ENCODE assay signal across 9 cellular contexts in the genomic region with DNA sequence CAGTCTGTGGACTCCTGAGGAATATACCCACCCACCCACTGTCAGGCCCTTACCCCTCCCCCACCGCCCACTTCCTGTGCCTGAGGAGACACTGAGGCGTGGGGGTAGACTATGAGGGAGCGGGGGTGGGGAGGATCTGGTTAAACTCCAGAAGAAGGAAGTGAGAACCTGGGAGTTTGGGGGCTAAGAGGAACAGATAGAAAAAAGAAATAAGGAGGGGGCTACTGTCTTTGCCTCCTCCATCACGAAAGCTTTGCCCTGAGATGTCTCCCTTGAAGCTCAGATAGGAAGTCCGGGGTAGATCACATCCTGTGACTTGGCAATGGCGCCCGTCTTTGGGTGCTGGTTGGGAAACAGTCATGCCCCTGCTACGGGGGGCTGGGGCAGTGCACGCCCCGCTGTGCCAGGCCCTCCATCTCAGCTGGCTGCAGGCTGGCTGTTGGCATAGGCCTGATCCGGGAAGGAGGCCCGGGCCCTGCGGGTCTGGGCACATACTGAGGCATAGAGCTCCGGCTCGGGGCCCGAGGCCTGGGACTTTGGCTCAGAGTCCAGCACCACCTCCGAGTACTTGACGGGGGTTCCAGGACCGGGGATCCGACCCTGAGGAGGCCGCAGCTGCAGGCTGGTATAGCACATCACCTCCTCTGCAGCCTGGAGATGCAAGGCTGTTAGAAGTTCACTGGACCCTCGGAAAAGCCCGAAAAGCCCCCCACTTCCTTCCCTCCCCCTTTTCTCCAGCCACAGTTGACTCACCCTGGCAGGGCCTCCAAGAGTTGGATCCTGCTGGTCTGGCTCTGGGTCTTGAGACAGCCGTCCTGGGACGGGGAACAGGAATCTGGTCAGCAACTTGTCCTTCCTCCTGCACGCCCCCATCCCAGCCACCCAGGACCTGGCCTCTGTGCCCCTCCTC. TPM values are rescaled to one million over a fixed set of nuclear protein-coding genes. Genes with fewer than 3 reads are reported as not detected.
DNase-seq lines count a peak whose midpoint lies in the region; ATAC-seq and TF ChIP-seq lines count a peak whose summit lies in the region.
"Had no signal": no experiment of that assay in that cellular context is flagged by ENCODE, and none has a peak within 500 bp of the region (broad histone marks: within the 10 kb centered on the region; RNA-seq: fewer than 3 reads in every experiment).

No MANE protein-coding gene starts in this region.

- H3K27me3 Mint-ChIP-seq in activated CD8-positive, alpha-beta T cell treated with anti-CD3 and anti-CD28 coated beads for 36 hours, result no peaks in the 10 kb centered on the region
- peaks cover 10 to 18% (median 10%) of the 10 kb centered on the region in 3 donors for H3K27me3 Mint-ChIP-seq in immature natural killer cell (ENCODE audit: low read depth in 3 of 3)

- peaks cover 25% of the 10 kb centered on the region for H3K36me3 Mint-ChIP-seq in activated CD8-positive, alpha-beta T cell treated with anti-CD3 and anti-CD28 coated beads for 36 hours (ENCODE audit: low read depth)
- no peaks in the 10 kb centered on the region for H3K36me3 Mint-ChIP-seq in immature natural killer cell

- ATAC-seq in activated CD8-positive, alpha-beta T cell treated with anti-CD3 and anti-CD28 coated beads for 36 hours, result peak; percentile 7
- no peak for ATAC-seq in thoracic aorta (ENCODE audit: insufficient number of reproducible peaks, low FRiP score, low read depth)
- ATAC-seq in GM21529 (IDR thresholded peaks at IDR 0.05; ENCODE audit: unreplicated experiment), result no peak
- ATAC-seq in GM21423 (IDR thresholded peaks at IDR 0.05; ENCODE audit: unreplicated experiment), result no peak
- ATAC-seq: Panc1 had no signal

- H3K4me3 Mint-ChIP-seq in activated CD8-positive, alpha-beta T cell treated with anti-CD3 and anti-CD28 coated beads for 36 hours, result peak overlapping the region; percentile 85
- H3K4me3 Mint-ChIP-seq in immature natural killer cell, result peak overlapping the region in 3 of 5 donors; percentile 25 to 41 (median 30)

- WGBS in tibial nerve, 2 donors, result 69 to 82% methylated on average over 19 to 26 of the region's 26 CpGs

- no peak for TF ChIP-seq EP300 in tibial nerve (IDR thresholded peaks at IDR 0.05)

- no peaks in the 10 kb centered on the region for H3K9me3 ChIP-seq in thoracic aorta
- H3K9me3 ChIP-seq in tibial nerve, result no peaks in the 10 kb centered on the region
- H3K9me3 ChIP-seq: neutrophil had no signal

- peak overlapping the region; percentile 96 for H3K27ac Mint-ChIP-seq in activated CD8-positive, alpha-beta T cell treated with anti-CD3 and anti-CD28 coated beads for 36 hours
- peak overlapping the region in 4 of 6 donors; percentile 60 to 79 (median 72) for H3K27ac Mint-ChIP-seq in immature natural killer cell

- peaks cover 24 to 68% of the 10 kb centered on the region in 2 donors for H3K4me1 ChIP-seq in thoracic aorta (ENCODE audit: control insufficient read depth in 1 of 2, low read depth in 2 of 2)
- H3K4me1 ChIP-seq in tibial nerve, result peaks cover 0 to 16% (median 6%) of the 10 kb centered on the region in 4 donors

- DNase-seq in LHCN-M2 (ENCODE audit: low read depth) (peak; percentile 38), immature natural killer cell (no peak), thoracic aorta (ENCODE audit: low spot score) (peak; percentile 46), tibial nerve (ENCODE audit: low spot score in 2 of 2) (no peak)
- peak; percentile 66 for DNase-seq in activated CD8-positive, alpha-beta T cell treated with anti-CD3 and anti-CD28 coated beads for 36 hours

- POLR2A ChIA-PET in activated CD8-positive, alpha-beta T cell treated with anti-CD3 and anti-CD28 coated beads for 36 hours (lab: Charles Lee), result interaction anchor here (1.2 to 6.4 kb wide), 6 partner anchors 7 to 81 kb away, joined by 3 to 64 read pairs (median 4); a partner anchor contains a TSS

- peaks cover 43% of the 10 kb centered on the region for H3K4me1 Mint-ChIP-seq in activated CD8-positive, alpha-beta T cell treated with anti-CD3 and anti-CD28 coated beads for 36 hours (ENCODE audit: low read depth)
- H3K4me1 Mint-ChIP-seq in immature natural killer cell, result peaks cover 47 to 57% of the 10 kb centered on the region in 2 donors

- H3K9me3 Mint-ChIP-seq in activated CD8-positive, alpha-beta T cell treated with anti-CD3 and anti-CD28 coated beads for 36 hours, result no peaks in the 10 kb centered on the region
- no peaks in the 10 kb centered on the region for H3K9me3 Mint-ChIP-seq in immature natural killer cell

- H3K36me3 ChIP-seq in thoracic aorta, result no peaks in the 10 kb centered on the region
- no peaks in the 10 kb centered on the region for H3K36me3 ChIP-seq in tibial nerve
- H3K36me3 ChIP-seq: neutrophil had no signal

- no peak for TF ChIP-seq POLR2A in tibial nerve (IDR thresholded peaks at IDR 0.05)

- H3K27ac ChIP-seq in thoracic aorta (peak overlapping the region; percentile 89 to 96), tibial nerve (peak overlapping the region in 1 of 4 donors; percentile 63)
- H3K27ac ChIP-seq: neutrophil had no signal

- CTCF ChIA-PET in activated CD8-positive, alpha-beta T cell treated with anti-CD3 and anti-CD28 coated beads for 36 hours (lab: Charles Lee), result interaction anchor here (1.0 to 7.7 kb wide), 10 partner anchors 9 to 81 kb away, joined by 3 to 98 read pairs (median 24); a partner anchor contains a TSS

- H3K4me3 ChIP-seq in thoracic aorta (peak overlapping the region; percentile 56), tibial nerve (peak overlapping the region in 1 of 4 donors; percentile 45)

- no peak for TF ChIP-seq CTCF in activated CD8-positive, alpha-beta T cell treated with anti-CD3 and anti-CD28 coated beads for 36 hours (IDR thresholded peaks at IDR 0.05)
- TF ChIP-seq CTCF in thoracic aorta (IDR thresholded peaks at IDR 0.05) (no peak), tibial nerve (IDR thresholded peaks at IDR 0.05) (no peak)

- H3K27me3 ChIP-seq in thoracic aorta (replicated peaks; ENCODE audit: insufficient read depth) (no peaks in the 10 kb centered on the region), tibial nerve (no peaks in the 10 kb centered on the region)
- H3K27me3 ChIP-seq: neutrophil had no signal

- intact Hi-C loops in activated CD8-positive, alpha-beta T cell treated with anti-CD3 and anti-CD28 coated beads for 36 hours (cut with micrococcal nuclease), result loop anchor here (2.0 to 10.0 kb wide), 2 partner anchors 31 to 165 kb away; a partner anchor contains a TSS

RNA-seq across cellular contexts. Expression of a gene that starts 1.0 kb away (rescaled TPM):
- total RNA-seq in LHCN-M2 (2014; rRNA removed), result 0.26 and 0.63 TPM in 2 replicates
- polyA plus RNA-seq in LHCN-M2 (2012), result 0.09 TPM
- total RNA-seq in activated CD8-positive, alpha-beta T cell treated with anti-CD3 and anti-CD28 coated beads for 36 hours, result 100 to 1,000 TPM in 1 of 2 experiments, 10 to 100 TPM in 1; 99.9 to 102 TPM
- 1 to 10 TPM in 1 of 3 donors, under 1 TPM in 2; 0.26 to 1.4 (median 0.49) TPM for polyA plus RNA-seq in immature natural killer cell
- under 1 TPM in 1 of 2 donors, not detected in 1; 0.68 TPM for total RNA-seq in thoracic aorta
- total RNA-seq in tibial nerve, result under 1 TPM in 1 of 4 donors, not detected in 3; 0.39 TPM

RNA-seq across cellular contexts. Expression of a gene that starts 8.1 kb away (rescaled TPM):
- total RNA-seq in LHCN-M2 (2014; rRNA removed) (5,651 and 6,728 TPM in 2 replicates), thoracic aorta (1,000 to 10,000 TPM; 1,550 to 5,543 TPM), tibial nerve (1,000 to 10,000 TPM in 3 of 4 donors, 100 to 1,000 TPM in 1; 649 to 2,915 (median 1,530) TPM)
- polyA plus RNA-seq in LHCN-M2 (2012), result 16.9 TPM
- total RNA-seq in activated CD8-positive, alpha-beta T cell treated with anti-CD3 and anti-CD28 coated beads for 36 hours, result over 10,000 TPM; 13,164 to 13,311 TPM
- 10 to 100 TPM in 1 of 3 donors, not detected in 2; 23.0 TPM for polyA plus RNA-seq in immature natural killer cell

RNA-seq across cellular contexts. Expression of a gene that starts 8.4 kb away (rescaled TPM):
- total RNA-seq in LHCN-M2 (2014; rRNA removed) (11.1 and 13.3 TPM in 2 replicates), thoracic aorta (10 to 100 TPM; 75.2 to 92.2 TPM), tibial nerve (10 to 100 TPM; 41.6 to 58.8 (median 47.8) TPM)
- 36.5 TPM for polyA plus RNA-seq in LHCN-M2 (2012)
- total RNA-seq in activated CD8-positive, alpha-beta T cell treated with anti-CD3 and anti-CD28 coated beads for 36 hours, result 10 to 100 TPM; 12.1 to 13.7 TPM
- 100 to 1,000 TPM; 101 to 106 (median 103) TPM for polyA plus RNA-seq in immature natural killer cell

RNA-seq across cellular contexts. Expression of a gene that starts 15.3 kb away (rescaled TPM):
- total RNA-seq in LHCN-M2 (2014; rRNA removed), result 4.4 and 4.5 TPM in 2 replicates
- 1.6 TPM for polyA plus RNA-seq in LHCN-M2 (2012)
- total RNA-seq in activated CD8-positive, alpha-beta T cell treated with anti-CD3 and anti-CD28 coated beads for 36 hours, result 10 to 100 TPM; 16.0 to 19.9 TPM
- polyA plus RNA-seq in immature natural killer cell, result 1 to 10 TPM in 2 of 3 donors, under 1 TPM in 1; 0.92 to 1.9 (median 1.1) TPM
- total RNA-seq in thoracic aorta, result 1 to 10 TPM in 1 of 2 donors, under 1 TPM in 1; 0.54 to 1.2 TPM
- 1 to 10 TPM in 2 of 4 donors, under 1 TPM in 1, not detected in 1; 0.20 to 4.8 (median 1.0) TPM for total RNA-seq in tibial nerve

RNA-seq across cellular contexts. Expression of a gene that starts 24.0 kb away (rescaled TPM):
- total RNA-seq in LHCN-M2 (2014; rRNA removed) (2.4 and 3.8 TPM in 2 replicates), thoracic aorta (10 to 100 TPM in 1 of 2 donors, not detected in 1; 10.7 TPM), tibial nerve (under 1 TPM in 1 of 4 donors, not detected in 3; 0.84 TPM)
- polyA plus RNA-seq in LHCN-M2 (2012), result 3.3 TPM
- 1 to 10 TPM; 4.5 to 4.9 TPM for total RNA-seq in activated CD8-positive, alpha-beta T cell treated with anti-CD3 and anti-CD28 coated beads for 36 hours
- not detected for polyA plus RNA-seq in immature natural killer cell

Comparison
In these comparisons a context has a peak if more than half of its experiments do, and no peak if none do; other contexts are left out.
1. DNase-seq: peak in LHCN-M2 (single experiment), activated CD8-positive, alpha-beta T cell treated with anti-CD3 and anti-CD28 coated beads for 36 hours (single experiment) and thoracic aorta (single experiment); none in immature natural killer cell (0 of 3) and tibial nerve (0 of 2).
2. RNA of a gene that starts 1.0 kb away (total RNA-seq): 99.9 to 102 TPM in activated CD8-positive, alpha-beta T cell treated with anti-CD3 and anti-CD28 coated beads for 36 hours; 0.68 TPM in thoracic aorta, 0.26 to 0.63 TPM in LHCN-M2 and 0.39 TPM in tibial nerve; every median in the first group is over 10 times any median in the second.